ENCODE assay signal across 17 cellular contexts in the genomic region with DNA sequence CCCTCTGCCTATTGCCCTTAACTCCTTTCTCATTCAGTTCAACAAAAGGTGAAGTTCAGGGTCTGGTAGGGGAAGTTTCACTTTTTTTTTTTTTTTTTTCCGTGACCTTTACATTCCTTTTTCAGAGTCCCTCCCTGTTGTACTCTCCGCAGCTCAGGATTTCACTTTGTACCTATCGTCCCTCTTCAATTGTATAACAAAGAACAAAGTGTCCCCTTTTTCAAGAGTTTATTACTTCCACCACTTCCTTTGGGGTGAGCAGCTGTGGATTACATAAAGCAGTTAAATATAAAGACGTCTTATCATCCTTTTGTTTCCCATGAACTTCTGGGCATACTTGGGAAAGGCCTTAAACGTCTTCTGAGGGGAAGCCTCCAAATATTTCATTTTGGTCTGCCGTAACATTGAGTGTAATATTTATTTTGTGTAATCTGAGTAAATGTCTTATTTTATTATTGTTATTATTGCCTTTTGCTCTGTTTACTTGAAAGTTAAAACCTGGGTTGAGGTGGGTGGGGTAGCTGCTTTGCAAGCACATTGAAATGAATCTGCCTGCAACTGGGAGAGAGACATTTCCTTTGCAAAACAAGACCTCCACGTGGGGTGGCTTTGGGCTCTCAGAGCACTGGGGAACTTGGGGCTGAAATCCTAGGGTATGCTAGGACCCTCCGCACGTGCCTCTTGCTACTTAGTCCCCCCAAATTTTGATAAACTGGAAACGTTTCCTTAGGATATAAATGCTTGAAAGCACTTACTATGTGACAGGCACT.
"Had no signal": no experiment of that assay in that cellular context is flagged by ENCODE, and none has a peak within 500 bp of the region (broad histone marks: within the 10 kb centered on the region; RNA-seq: fewer than 3 reads in every experiment).

No MANE protein-coding gene starts in this region.

- H3K27ac Mint-ChIP-seq: activated naive CD8-positive, alpha-beta T cell; neural progenitor cell had no signal

- H3K4me3 Mint-ChIP-seq: activated naive CD8-positive, alpha-beta T cell; neural progenitor cell had no signal

- H3K27me3 ChIP-seq: body of pancreas, neural progenitor cell, sigmoid colon, stomach had no signal

- DNase-seq: activated CD4-positive, alpha-beta T cell treated with anti-CD3 and anti-CD28 coated beads, Interleukin-2, amount 50 U/mL, for 1 hour; activated CD8-positive, alpha-beta memory T cell treated with anti-CD3 and anti-CD28 coated beads for 24 hours; activated gamma-delta T cell treated with Interleukin-2 at 50 U/mL for 16 hours; amygdala; body of pancreas; cortex of kidney; effector CD8-positive, alpha-beta T cell; mesenchymal stem cell; sigmoid colon; stimulated activated CD4-positive, alpha-beta T cell treated with anti-CD3 and anti-CD28 coated beads, Interleukin-1b, Interleukin-23, amount 100 ng/mL, for 48 hours; stomach; SW 1271 had no signal

- H3K4me3 ChIP-seq: body of pancreas, neural progenitor cell, sigmoid colon, stomach, thoracic aorta had no signal

- H3K9me3 ChIP-seq: body of pancreas, sigmoid colon, stomach, thoracic aorta had no signal

- H3K27me3 Mint-ChIP-seq: activated naive CD8-positive, alpha-beta T cell had no signal

- H3K9ac ChIP-seq: neural progenitor cell had no signal

- H3K9me3 Mint-ChIP-seq: neural progenitor cell had no signal

- H3K36me3 Mint-ChIP-seq: neural progenitor cell had no signal

- H3K27ac ChIP-seq: body of pancreas, neural progenitor cell, sigmoid colon, stomach, thoracic aorta had no signal

- H2AFZ ChIP-seq: neural progenitor cell had no signal

- H3K36me3 ChIP-seq: neural progenitor cell, sigmoid colon, thoracic aorta had no signal

- H3K4me1 ChIP-seq: body of pancreas, neural progenitor cell, sigmoid colon, stomach had no signal

- H3K4me2 ChIP-seq: neural progenitor cell had no signal

- ATAC-seq: activated CD4-positive, CD25-positive, alpha-beta regulatory T cell treated with anti-CD3 and anti-CD28 coated beads, Interleukin-2, amount 50 U/mL, for 24 hours; body of pancreas; left lobe of liver had no signal
